15 cellular contexts compared by ENCODE assay signal in genomic region chr2:20465716-20466391, GRCh38. TPM values are rescaled to one million over a fixed set of nuclear protein-coding genes. Genes with fewer than 3 reads are reported as not detected.
A peak's percentile ranks its signal among the peaks of the same experiment; 100 is the strongest.
DNase-seq lines count a peak whose midpoint lies in the region; ATAC-seq, FAIRE-seq and TF ChIP-seq lines count a peak whose summit lies in the region.
"Had no signal": no experiment of that assay in that cellular context is flagged by ENCODE, and none has a peak within 500 bp of the region (broad histone marks: within the 10 kb centered on the region; RNA-seq: fewer than 3 reads in every experiment).

No MANE protein-coding gene starts in this region.

- H3K9me2 ChIP-seq in PC-3 (replicated peaks; ENCODE audit: low read length) = no peaks in the 10 kb centered on the region

- H3K36me3 ChIP-seq in PC-3 (ENCODE audit: low read depth, low read length) (no peaks in the 10 kb centered on the region), kidney (ENCODE audit: control insufficient read depth in 1 of 2, insufficient read depth in 2 of 2, low read length in 2 of 2) (no peaks in the 10 kb centered on the region), thymus (ENCODE audit: control insufficient read depth, insufficient read depth) (no peaks in the 10 kb centered on the region)

- intact Hi-C loops in PC-3 (cut with micrococcal nuclease) (no loop called here), kidney (cut with DNase I) (no loop called here)

- H3K9me3 ChIP-seq in PC-3 (ENCODE audit: low read length) (no peaks in the 10 kb centered on the region), kidney (ENCODE audit: control insufficient read depth in 1 of 2, low read length in 2 of 2) (no peaks in the 10 kb centered on the region), thymus (ENCODE audit: control insufficient read depth) (no peaks in the 10 kb centered on the region)

- ATAC-seq in PC-3 (peak; percentile 67), HG03025 (IDR thresholded peaks at IDR 0.05; ENCODE audit: low FRiP score, unreplicated experiment) (no peak), HG03439 (IDR thresholded peaks at IDR 0.05; ENCODE audit: unreplicated experiment) (no peak)
- ATAC-seq: activated naive CD4-positive, alpha-beta T cell treated with anti-CD3 and anti-CD28 coated beads, Interleukin-2, amount 50 U/mL, for 72 hours; effector memory CD8-positive, alpha-beta T cell had no signal

- POLR2A ChIA-PET in PC-3 (lab: Charles Lee; ENCODE audit: unreplicated experiment) = interaction anchor here (1.0 kb wide), 1 partner anchor 19 kb away, joined by 8 read pairs; the partner anchor contains the start of gene RHOB

- H3K4me1 ChIP-seq in PC-3 (ENCODE audit: insufficient read depth, low read length) (peaks cover 22% of the 10 kb centered on the region), kidney (ENCODE audit: control insufficient read depth in 1 of 2, insufficient read depth in 1 of 2, low read depth in 1 of 2, low read length in 2 of 2) (peaks cover 4 to 16% of the 10 kb centered on the region in 2 donors), thymus (ENCODE audit: control insufficient read depth, insufficient read depth, low read length) (no peaks in the 10 kb centered on the region)

- no peaks in the 10 kb centered on the region for H3K79me2 ChIP-seq in PC-3 (ENCODE audit: low read length)
- H3K79me2 ChIP-seq: hepatocyte had no signal

- DNase-seq in NCI-H2107 treated with DMSO at 0.1 percent for 48 hours (lab: John Stamatoyannopoulos, UW; ENCODE audit: unreplicated experiment) (peak; percentile 30), NCI-H2107 (lab: John Stamatoyannopoulos, UW) (no peak), PC-3 (peak; percentile 61), kidney (no peak), AG08395 (ENCODE audit: low spot score) (no peak)
- DNase-seq: activated CD4-positive, alpha-beta T cell treated with anti-CD3 and anti-CD28 coated beads, Interleukin-2, amount 50 U/mL, for 48 hours; effector memory CD8-positive, alpha-beta T cell; NCI-H226 had no signal

- WGBS in thymus = 84% methylated on average over 4 of the region's 4 CpGs

- BruUV-seq in PC-3 (replicated peaks; lab: Mats Ljungman, UMichigan) = no TSS peak

- no peaks in the 10 kb centered on the region for H3K27me3 ChIP-seq in PC-3 (ENCODE audit: low read length)
- H3K27me3 ChIP-seq in thymus (ENCODE audit: control insufficient read depth, insufficient read depth) = no peaks in the 10 kb centered on the region
- H3K27me3 ChIP-seq: hepatocyte had no signal

- H3K27ac ChIP-seq in PC-3 (ENCODE audit: low read length) (peak overlapping the region; percentile 35), kidney (ENCODE audit: low read depth in 2 of 2, low read length in 2 of 2) (peak overlapping the region; percentile 78 to 84), thymus (ENCODE audit: low read depth) (peak overlapping the region; percentile 27)
- H3K27ac ChIP-seq: hepatocyte had no signal

- CTCF ChIA-PET in PC-3 (lab: Charles Lee) = interaction anchor here (0.6 kb wide), 1 partner anchor 170 kb away, joined by 3 read pairs; no protein-coding TSS in a partner anchor

- H2AFZ ChIP-seq in PC-3 (ENCODE audit: low read length) = peak overlapping the region; percentile 66; the same call in 1 of the 2 replicates
- H2AFZ ChIP-seq: hepatocyte had no signal

- H4K20me1 ChIP-seq in PC-3 (ENCODE audit: low read length) = no peaks in the 10 kb centered on the region

- H3F3A ChIP-seq in PC-3 (ENCODE audit: low read length, unreplicated experiment) = no peaks in the 10 kb centered on the region

- H3K4me3 ChIP-seq in PC-3 (ENCODE audit: low read length) (no peak overlapping the region; the same call in 1 of the 2 replicates), kidney (ENCODE audit: low read length in 2 of 2) (no peak overlapping the region), thymus (ENCODE audit: low read length) (no peak overlapping the region)
- H3K4me3 ChIP-seq: hepatocyte had no signal

- no peak for TF ChIP-seq CTCF in PC-3 (conservative IDR thresholded peaks at IDR 0.05; ENCODE audit: low read depth, low read length)
- TF ChIP-seq CTCF in kidney (IDR thresholded peaks at IDR 0.05; ENCODE audit: borderline replicate concordance, extremely low read depth, insufficient read depth) = no peak

- FAIRE-seq in kidney (lab: Jason Lieb, UNC) = no peak
- FAIRE-seq: G401.6, HTR-8/SVneo had no signal

- H3K4me2 ChIP-seq in PC-3 (ENCODE audit: low read length) = peak overlapping the region; percentile 56
- H3K4me2 ChIP-seq: hepatocyte had no signal

- no peak overlapping the region for H3K9ac ChIP-seq in PC-3 (ENCODE audit: low read length)
- H3K9ac ChIP-seq in kidney (ENCODE audit: low read length in 2 of 2) = no peak overlapping the region

RNA-seq across cellular contexts. Expression of gene RHOB, which starts 19.0 kb away (rescaled TPM):
- total RNA-seq in PC-3 (2014; rRNA removed) = 88.5 and 108 TPM in 2 replicates
- 487 TPM for total RNA-seq in kidney
- 241 TPM for polyA plus RNA-seq in kidney (ENCODE audit: insufficient read depth, low read depth, low replicate concordance)
- 281 TPM for polyA plus RNA-seq in thymus

Comparison
In these comparisons a context has a peak if more than half of its experiments do, and no peak if none do; other contexts are left out.
1. DNase-seq: peak in NCI-H2107 treated with DMSO at 0.1 percent for 48 hours (single experiment) and PC-3 (single experiment); none in NCI-H2107 (single experiment), kidney (single experiment) and AG08395 (single experiment).
2. H3K27ac ChIP-seq: peak in every context shown above with its lines; median percentile 81 in kidney; 35 in PC-3; 27 in thymus.